Comparison of ENCODE assay signal across 28 cellular contexts in the genomic region with DNA sequence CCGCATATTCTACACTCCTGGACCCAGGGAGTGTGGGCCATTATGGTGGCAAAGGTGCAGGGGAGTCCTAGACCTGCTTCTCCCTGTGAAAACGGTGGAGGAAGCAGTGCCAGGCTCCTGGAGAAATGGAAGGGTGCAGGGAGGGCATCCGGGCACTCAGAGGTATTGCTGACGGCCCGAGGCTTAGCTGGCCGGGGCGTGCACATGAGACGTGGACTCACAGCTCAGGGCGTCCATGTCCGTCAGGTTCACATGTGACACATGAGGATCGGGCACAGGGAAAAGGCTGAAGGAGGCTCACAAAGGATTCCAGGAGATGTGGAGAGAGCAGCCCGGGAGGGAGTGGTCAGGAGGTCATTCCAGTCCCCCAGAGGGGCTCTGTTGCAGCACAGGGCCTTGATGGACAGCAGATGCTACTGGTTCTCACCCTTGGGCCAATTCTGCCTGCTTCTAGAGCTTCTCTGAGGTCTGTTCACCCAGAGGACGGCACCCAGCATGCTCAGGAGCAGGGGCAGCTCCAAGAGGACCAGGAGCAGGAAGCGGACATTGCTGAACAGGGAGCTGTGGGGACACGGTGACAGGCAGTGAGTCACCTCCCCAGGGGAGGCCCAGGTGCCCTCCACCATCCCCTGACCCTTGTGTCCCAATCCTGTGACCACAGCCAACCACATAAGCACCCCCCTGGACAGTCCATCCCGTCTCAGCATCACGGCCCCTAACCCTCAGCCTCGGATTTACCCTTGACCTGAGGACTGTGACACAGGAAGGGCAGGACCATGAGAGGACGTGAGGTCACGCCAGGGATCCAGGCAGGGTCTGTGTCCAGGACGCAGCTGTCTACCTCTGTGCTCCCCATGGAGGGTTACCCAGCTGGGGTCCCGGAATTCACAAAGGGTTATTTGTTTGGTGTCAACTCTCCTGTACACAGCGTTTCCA. TPM values are rescaled to one million over a fixed set of nuclear protein-coding genes. Genes with fewer than 3 reads are reported as not detected.
"Had no signal": no experiment of that assay in that cellular context is flagged by ENCODE, and none has a peak within 500 bp of the region (broad histone marks: within the 10 kb centered on the region; RNA-seq: fewer than 3 reads in every experiment).

No MANE protein-coding gene starts in this region.

- H2AFZ ChIP-seq: hepatocyte, parathyroid adenoma had no signal

- H3K4me3 ChIP-seq: colonic mucosa, esophagus squamous epithelium, gastroesophageal sphincter, hepatocyte, mucosa of descending colon, psoas muscle, skin epidermis, thoracic aorta, transverse colon had no signal

- H3K36me3 Mint-ChIP-seq: naive thymus-derived CD8-positive, alpha-beta T cell; stimulated activated naive B cell treated with anti-CD40 and anti-IgM and Interleukin-4, amounts not matched to agents 10 μg/mL and 1 μg/mL and 100 μg/mL, for 72 hours had no signal

- DNase-seq: cerebellar nuclear complex; colonic mucosa; dermis blood vessel endothelial cell; esophagus squamous epithelium; foreskin fibroblast; head of caudate nucleus; left colon; mucosa of descending colon; psoas muscle; retina; stimulated activated CD4-positive, alpha-beta T cell treated with anti-CD3 and anti-CD28 coated beads, Interleukin-2, amount 100 ng/mL, for 24 hours; stimulated activated CD4-positive, alpha-beta T cell treated with anti-CD3 and anti-CD28 coated beads, Interleukin-4, amount 100 ng/mL, for 4 hours; stimulated activated naive B cell treated with anti-CD40 and anti-IgM and Interleukin-4, amounts not matched to agents 10 μg/mL and 1 μg/mL and 100 μg/mL, for 72 hours; stimulated activated naive CD8-positive, alpha-beta T cell treated with anti-CD3 and anti-CD28 coated beads, Interleukin-15, amount 100 ng/mL, for 72 hours; substantia nigra; transverse colon had no signal

- H3K27me3 ChIP-seq: colonic mucosa, transverse colon had no signal

- H3K27ac ChIP-seq: colonic mucosa, esophagus squamous epithelium, gastroesophageal sphincter, hepatocyte, parathyroid adenoma, psoas muscle, skin epidermis, thoracic aorta, transverse colon had no signal

- H3K27ac Mint-ChIP-seq: stimulated activated naive B cell treated with anti-CD40 and anti-IgM and Interleukin-4, amounts not matched to agents 10 μg/mL and 1 μg/mL and 100 μg/mL, for 72 hours had no signal

- H3K9ac ChIP-seq: parathyroid adenoma had no signal

- H3K9me3 Mint-ChIP-seq: naive thymus-derived CD8-positive, alpha-beta T cell; neural crest cell; stimulated activated naive B cell treated with anti-CD40 and anti-IgM and Interleukin-4, amounts not matched to agents 10 μg/mL and 1 μg/mL and 100 μg/mL, for 72 hours; stimulated activated naive CD8-positive, alpha-beta T cell treated with anti-CD3 and anti-CD28 coated beads, Interleukin-15, amount 100 ng/mL, for 72 hours had no signal

- H3K79me2 ChIP-seq: hepatocyte, parathyroid adenoma had no signal

- H3K4me1 ChIP-seq: colonic mucosa, esophagus squamous epithelium, gastroesophageal sphincter, parathyroid adenoma, psoas muscle, transverse colon had no signal

- H3K4me2 ChIP-seq: hepatocyte had no signal

- H3K4me3 Mint-ChIP-seq: naive thymus-derived CD8-positive, alpha-beta T cell; neural crest cell; stimulated activated naive B cell treated with anti-CD40 and anti-IgM and Interleukin-4, amounts not matched to agents 10 μg/mL and 1 μg/mL and 100 μg/mL, for 72 hours; stimulated activated naive CD8-positive, alpha-beta T cell treated with anti-CD3 and anti-CD28 coated beads, Interleukin-15, amount 100 ng/mL, for 72 hours had no signal

- H3K4me1 Mint-ChIP-seq: stimulated activated naive CD8-positive, alpha-beta T cell treated with anti-CD3 and anti-CD28 coated beads, Interleukin-15, amount 100 ng/mL, for 72 hours had no signal

- H3K9me3 ChIP-seq: colonic mucosa, esophagus squamous epithelium, gastroesophageal sphincter, mucosa of descending colon, psoas muscle, thoracic aorta, transverse colon had no signal

- H3K36me3 ChIP-seq: colonic mucosa, esophagus squamous epithelium, gastroesophageal sphincter, thoracic aorta, transverse colon had no signal

RNA-seq across cellular contexts. Expression of gene CD300C, which starts 4.5 kb away (rescaled TPM):
- total RNA-seq: dermis blood vessel endothelial cell; kidney epithelial cell; naive thymus-derived CD8-positive, alpha-beta T cell; neural crest cell had no signal

RNA-seq across cellular contexts. Expression of gene CD300LB, which starts 10.2 kb away (rescaled TPM):
- total RNA-seq: dermis blood vessel endothelial cell; epithelial cell of proximal tubule; hepatocyte; kidney epithelial cell; naive thymus-derived CD8-positive, alpha-beta T cell; neural crest cell; urinary bladder had no signal

RNA-seq across cellular contexts. Expression of gene CD300H, which starts 25.9 kb away (rescaled TPM):
- total RNA-seq: dermis blood vessel endothelial cell; epithelial cell of proximal tubule; esophagus squamous epithelium; gastroesophageal sphincter; kidney epithelial cell; left colon; mucosa of descending colon; naive thymus-derived CD8-positive, alpha-beta T cell; neural crest cell; omental fat pad; psoas muscle; sciatic nerve; thoracic aorta; transverse colon; urinary bladder had no signal

RNA-seq across cellular contexts. Expression of gene CD300LD, which starts 50.6 kb away (rescaled TPM):
- total RNA-seq: colonic mucosa; dermis blood vessel endothelial cell; epithelial cell of proximal tubule; esophagus squamous epithelium; gastroesophageal sphincter; hepatocyte; kidney epithelial cell; left colon; mucosa of descending colon; naive thymus-derived CD8-positive, alpha-beta T cell; neural crest cell; psoas muscle; sciatic nerve; thoracic aorta; transverse colon; urinary bladder had no signal
